ENCODE assay signal across 23 cellular contexts in genomic region chr2:160842286-160842685, GRCh38.
"Had no signal": no experiment of that assay in that cellular context is flagged by ENCODE, and none has a peak within 500 bp of the region (broad histone marks: within the 10 kb centered on the region; RNA-seq: fewer than 3 reads in every experiment).

No MANE protein-coding gene starts in this region.

- H3K27ac Mint-ChIP-seq: activated CD4-positive, alpha-beta T cell treated with anti-CD3 and anti-CD28 coated beads, Interleukin-2, amount 10 ng/mL, durations not matched to agents 24 days and 14 days; activated CD8-positive, alpha-beta T cell treated with anti-CD3 and anti-CD28 coated beads for 36 hours; activated naive CD8-positive, alpha-beta T cell treated with anti-CD3 and anti-CD28 coated beads, Interleukin-2, amount 10 ng/mL, durations not matched to agents 7 days and 5 days; activated T-helper 2 cell treated with anti-CD3 and anti-CD28 coated beads, Interferon-gamma antibody, Interleukin-2, Interleukin-4, amounts not matched to agents 10 μg/mL and 5 μg/mL and 100 μg/mL, durations not matched to agents 14 hours and 24 hours and 36 hours; nephron progenitor cell; T-helper 2 cell treated with Interferon-gamma antibody and Interleukin-4, amounts not matched to agents 5 μg/mL and 100 μg/mL, for 36 hours had no signal

- H3K36me3 ChIP-seq: esophagus muscularis mucosa, gastroesophageal sphincter, heart right ventricle, lower lobe of right lung, sigmoid colon, tibial artery had no signal

- H3K4me3 ChIP-seq: esophagus muscularis mucosa, gastroesophageal sphincter, heart right ventricle, lower lobe of right lung, sigmoid colon, tibial artery had no signal

- H3K4me1 Mint-ChIP-seq: activated CD4-positive, alpha-beta T cell treated with anti-CD3 and anti-CD28 coated beads, Interleukin-2, amount 10 ng/mL, durations not matched to agents 24 days and 14 days; activated naive CD8-positive, alpha-beta T cell treated with anti-CD3 and anti-CD28 coated beads, Interleukin-2, amount 10 ng/mL, durations not matched to agents 7 days and 5 days; nephron progenitor cell had no signal

- ATAC-seq: activated CD8-positive, alpha-beta T cell treated with anti-CD3 and anti-CD28 coated beads for 36 hours; gastroesophageal sphincter; heart right ventricle; left colon; lower lobe of right lung had no signal

- DNase-seq: activated CD4-positive, alpha-beta T cell treated with anti-CD3 and anti-CD28 coated beads, Interleukin-2, amount 10 ng/mL, durations not matched to agents 24 days and 14 days; activated CD4-positive, CD25-positive, alpha-beta regulatory T cell; activated CD8-positive, alpha-beta T cell treated with anti-CD3 and anti-CD28 coated beads for 36 hours; activated naive CD4-positive, alpha-beta T cell treated with Interleukin-2 at 50 U/mL for 16 hours; activated naive CD8-positive, alpha-beta T cell treated with anti-CD3 and anti-CD28 coated beads, Interleukin-2, amount 10 ng/mL, durations not matched to agents 7 days and 5 days; activated T-cell treated with anti-CD3 and anti-CD28 coated beads, Interleukin-2, amount 50 U/mL, for 1 hour; amygdala; dermis blood vessel endothelial cell; effector memory CD4-positive, alpha-beta T cell; heart right ventricle; left colon; lower lobe of right lung; midbrain; nephron progenitor cell; occipital lobe; sigmoid colon; stimulated activated naive CD4-positive, alpha-beta T cell; substantia nigra; tibial artery had no signal

- H3K4me1 ChIP-seq: esophagus muscularis mucosa, gastroesophageal sphincter, heart right ventricle, lower lobe of right lung, tibial artery had no signal

- H3K27ac ChIP-seq: esophagus muscularis mucosa, gastroesophageal sphincter, heart right ventricle, lower lobe of right lung, sigmoid colon, tibial artery had no signal

- H3K27me3 ChIP-seq: esophagus muscularis mucosa, gastroesophageal sphincter, heart right ventricle, sigmoid colon, tibial artery had no signal

- H3K36me3 Mint-ChIP-seq: activated naive CD8-positive, alpha-beta T cell treated with anti-CD3 and anti-CD28 coated beads, Interleukin-2, amount 10 ng/mL, durations not matched to agents 7 days and 5 days had no signal

- H3K4me3 Mint-ChIP-seq: activated CD4-positive, alpha-beta T cell treated with anti-CD3 and anti-CD28 coated beads, Interleukin-2, amount 10 ng/mL, durations not matched to agents 24 days and 14 days; activated CD8-positive, alpha-beta T cell treated with anti-CD3 and anti-CD28 coated beads for 36 hours; activated naive CD8-positive, alpha-beta T cell treated with anti-CD3 and anti-CD28 coated beads, Interleukin-2, amount 10 ng/mL, durations not matched to agents 7 days and 5 days; nephron progenitor cell; T-helper 2 cell treated with Interferon-gamma antibody and Interleukin-4, amounts not matched to agents 5 μg/mL and 100 μg/mL, for 36 hours had no signal
